Comparison of ENCODE assay signal across 8 cellular contexts in genomic region chr10:46987233-46987930, GRCh38.
DNase-seq lines count a peak whose midpoint lies in the region; ATAC-seq lines count a peak whose summit lies in the region.
"Not testable (repeated sequence)": the region's sequence is repeated elsewhere in the genome, so short reads cannot be mapped to it uniquely, and the experiment has no call there.

No MANE protein-coding gene starts in this region.

- ATAC-seq in GM18502 (IDR thresholded peaks at IDR 0.05; ENCODE audit: poor library complexity, unreplicated experiment) (peak; percentile 94), GM19452 (IDR thresholded peaks at IDR 0.05; ENCODE audit: unreplicated experiment) (peak; percentile 97), HG02623 (IDR thresholded peaks at IDR 0.05; ENCODE audit: unreplicated experiment) (peak; percentile 90), HG03103 (IDR thresholded peaks at IDR 0.05; ENCODE audit: low read depth, unreplicated experiment) (peak; percentile 96), HG03575 (IDR thresholded peaks at IDR 0.05; ENCODE audit: extremely low read depth, insufficient number of reproducible peaks, low FRiP score, unreplicated experiment) (peak; percentile 71), left colon (peak; percentile 100)
- peak; percentile 92 for ATAC-seq in activated naive CD8-positive, alpha-beta T cell treated with anti-CD3 and anti-CD28 coated beads, Interleukin-2, amount 10 ng/mL, durations not matched to agents 7 days and 5 days (ENCODE audit: low read depth)
- peak; percentile 98 to 100 for ATAC-seq in stimulated activated naive B cell treated with anti-CD40 and anti-IgM and Interleukin-4, amounts not matched to agents 10 μg/mL and 1 μg/mL and 100 μg/mL, for 72 hours (replicated peaks)

- H3K9me3 Mint-ChIP-seq in activated naive CD8-positive, alpha-beta T cell treated with anti-CD3 and anti-CD28 coated beads, Interleukin-2, amount 10 ng/mL, durations not matched to agents 7 days and 5 days; stimulated activated naive B cell treated with anti-CD40 and anti-IgM and Interleukin-4, amounts not matched to agents 10 μg/mL and 1 μg/mL and 100 μg/mL, for 72 hours: not testable (repeated sequence)

- not testable (repeated sequence) for H3K27me3 Mint-ChIP-seq in activated naive CD8-positive, alpha-beta T cell treated with anti-CD3 and anti-CD28 coated beads, Interleukin-2, amount 10 ng/mL, durations not matched to agents 7 days and 5 days; stimulated activated naive B cell treated with anti-CD40 and anti-IgM and Interleukin-4, amounts not matched to agents 10 μg/mL and 1 μg/mL and 100 μg/mL, for 72 hours

- H3K4me3 Mint-ChIP-seq in activated naive CD8-positive, alpha-beta T cell treated with anti-CD3 and anti-CD28 coated beads, Interleukin-2, amount 10 ng/mL, durations not matched to agents 7 days and 5 days; stimulated activated naive B cell treated with anti-CD40 and anti-IgM and Interleukin-4, amounts not matched to agents 10 μg/mL and 1 μg/mL and 100 μg/mL, for 72 hours: not testable (repeated sequence)

- not testable (repeated sequence) for H3K4me1 Mint-ChIP-seq in activated naive CD8-positive, alpha-beta T cell treated with anti-CD3 and anti-CD28 coated beads, Interleukin-2, amount 10 ng/mL, durations not matched to agents 7 days and 5 days; stimulated activated naive B cell treated with anti-CD40 and anti-IgM and Interleukin-4, amounts not matched to agents 10 μg/mL and 1 μg/mL and 100 μg/mL, for 72 hours

- not testable (repeated sequence) for H3K36me3 Mint-ChIP-seq in activated naive CD8-positive, alpha-beta T cell treated with anti-CD3 and anti-CD28 coated beads, Interleukin-2, amount 10 ng/mL, durations not matched to agents 7 days and 5 days; stimulated activated naive B cell treated with anti-CD40 and anti-IgM and Interleukin-4, amounts not matched to agents 10 μg/mL and 1 μg/mL and 100 μg/mL, for 72 hours

- H3K27ac Mint-ChIP-seq in activated naive CD8-positive, alpha-beta T cell treated with anti-CD3 and anti-CD28 coated beads, Interleukin-2, amount 10 ng/mL, durations not matched to agents 7 days and 5 days; stimulated activated naive B cell treated with anti-CD40 and anti-IgM and Interleukin-4, amounts not matched to agents 10 μg/mL and 1 μg/mL and 100 μg/mL, for 72 hours: not testable (repeated sequence)

- intact Hi-C loops in left colon (cut with DNase I, micrococcal nuclease) = not testable (repeated sequence)

- not testable (repeated sequence) for DNase-seq in activated naive CD8-positive, alpha-beta T cell treated with anti-CD3 and anti-CD28 coated beads, Interleukin-2, amount 10 ng/mL, durations not matched to agents 7 days and 5 days; left colon; stimulated activated naive B cell treated with anti-CD40 and anti-IgM and Interleukin-4, amounts not matched to agents 10 μg/mL and 1 μg/mL and 100 μg/mL, for 72 hours

- POLR2A ChIA-PET in activated naive CD8-positive, alpha-beta T cell treated with anti-CD3 and anti-CD28 coated beads, Interleukin-2, amount 10 ng/mL, durations not matched to agents 7 days and 5 days (lab: Charles Lee) = not testable (repeated sequence)
